Comparison of ENCODE assay signal across 9 cellular contexts in genomic region chr3:185216587-185216918, GRCh38. TPM values are rescaled to one million over a fixed set of nuclear protein-coding genes. Genes with fewer than 3 reads are reported as not detected.
DNase-seq lines count a peak whose midpoint lies in the region; TF ChIP-seq lines count a peak whose summit lies in the region.
"Had no signal": no experiment of that assay in that cellular context is flagged by ENCODE, and none has a peak within 500 bp of the region (broad histone marks: within the 10 kb centered on the region; RNA-seq: fewer than 3 reads in every experiment).

No MANE protein-coding gene starts in this region.

- TF ChIP-seq CTCF in tibial nerve (IDR thresholded peaks at IDR 0.05): no peak

- no peaks in the 10 kb centered on the region for H3K36me3 ChIP-seq in tibial nerve

- no peak for TF ChIP-seq EP300 in tibial nerve (IDR thresholded peaks at IDR 0.05)

- H3K9me3 ChIP-seq in tibial nerve: no peaks in the 10 kb centered on the region

- peaks cover 0 to 11% (median 0%) of the 10 kb centered on the region in 4 donors for H3K4me1 ChIP-seq in tibial nerve

- H3K27me3 ChIP-seq in tibial nerve: no peaks in the 10 kb centered on the region

- TF ChIP-seq POLR2A in tibial nerve (IDR thresholded peaks at IDR 0.05): no peak

- DNase-seq in DMS153 treated with DMSO at 0.1 percent for 48 hours (lab: John Stamatoyannopoulos, UW; ENCODE audit: unreplicated experiment) (peak; percentile 3), DMS153 (lab: John Stamatoyannopoulos, UW) (no peak), dermis blood vessel endothelial cell (peak; percentile 33), lung microvascular endothelial cell (ENCODE audit: low read depth in 2 of 2) (peak; percentile 31 to 33), tibial nerve (ENCODE audit: low spot score in 2 of 2) (no peak), occipital lobe (lab: John Stamatoyannopoulos, UW) (no peak), LoVo (ENCODE audit: low spot score) (no peak)
- DNase-seq in activated effector memory CD4-positive, alpha-beta T cell treated with Interleukin-2 at 50 U/mL for 16 hours: no peak

- peak overlapping the region in 3 of 4 donors; percentile 21 to 75 (median 62) for H3K27ac ChIP-seq in tibial nerve
- H3K27ac ChIP-seq: 22Rv1 had no signal

- WGBS in tibial nerve, 2 donors: 14 to 29% methylated on average over 3 of the region's 3 CpGs

- H3K4me3 ChIP-seq in tibial nerve: peak overlapping the region in 2 of 4 donors; percentile 9 to 31

RNA-seq across cellular contexts. Expression of gene EHHADH, which starts 37.3 kb away (rescaled TPM):
- total RNA-seq in dermis blood vessel endothelial cell (6.6 and 7.7 TPM in 2 replicates), lung microvascular endothelial cell (3.7 and 4.0 TPM in 2 replicates), tibial nerve (1 to 10 TPM; 3.1 to 5.2 (median 4.1) TPM), occipital lobe (1.4 TPM)

Comparison
In these comparisons a context has a peak if more than half of its experiments do, and no peak if none do; other contexts are left out.
1. DNase-seq: peak in DMS153 treated with DMSO at 0.1 percent for 48 hours (single experiment), dermis blood vessel endothelial cell (single experiment) and lung microvascular endothelial cell (2 of 2); none in DMS153 (single experiment), tibial nerve (0 of 2), activated effector memory CD4-positive, alpha-beta T cell treated with Interleukin-2 at 50 U/mL for 16 hours (single experiment), occipital lobe (single experiment) and LoVo (single experiment).